26 cellular contexts compared by ENCODE assay signal in genomic region chr10:131448883-131449282, GRCh38.
"Had no signal": no experiment of that assay in that cellular context is flagged by ENCODE, and none has a peak within 500 bp of the region (broad histone marks: within the 10 kb centered on the region; RNA-seq: fewer than 3 reads in every experiment).

No MANE protein-coding gene starts in this region.

- DNase-seq: heart right ventricle; left colon; lower lobe of right lung; mammary epithelial cell; mesenchymal stem cell; naive B cell; natural killer cell; ovary; right lobe of liver; stimulated activated CD4-positive, alpha-beta T cell treated with anti-CD3 and anti-CD28 coated beads, Interleukin-1b, Interleukin-23, amount 100 ng/mL, for 48 hours; stimulated activated CD4-positive, alpha-beta T cell treated with anti-CD3 and anti-CD28 coated beads, Interleukin-2, amount 100 ng/mL, for 48 hours; stimulated activated CD4-positive, alpha-beta T cell treated with anti-CD3 and anti-CD28 coated beads, Interleukin-4, amount 100 ng/mL, for 4 hours; stimulated activated CD8-positive, alpha-beta memory T cell treated with anti-CD3 and anti-CD28 coated beads, Interleukin-4, amount 100 ng/mL, for 48 hours; stimulated activated naive CD4-positive, alpha-beta T cell treated with Interleukin-2 at 50 U/mL for 16 hours; stimulated activated naive CD8-positive, alpha-beta T cell treated with anti-CD3 and anti-CD28 coated beads, Interleukin-15, amount 100 ng/mL, for 72 hours; substantia nigra; uterus had no signal

- H3K27ac Mint-ChIP-seq: mesothelial cell of epicardium; natural killer cell; progenitor cell of endocrine pancreas; stimulated activated memory B cell treated with anti-CD40 and anti-IgM and Interleukin-4, amounts not matched to agents 10 μg/mL and 1 μg/mL and 100 μg/mL, for 72 hours; stimulated activated naive CD8-positive, alpha-beta T cell treated with anti-CD3 and anti-CD28 coated beads, Interleukin-15, amount 100 ng/mL, for 72 hours; type B pancreatic cell had no signal

- H3K27me3 ChIP-seq: ovary, right atrium auricular region, right lobe of liver, tibial nerve, uterus had no signal

- H3K4me3 Mint-ChIP-seq: mesothelial cell of epicardium; naive B cell; natural killer cell; stimulated activated memory B cell treated with anti-CD40 and anti-IgM and Interleukin-4, amounts not matched to agents 10 μg/mL and 1 μg/mL and 100 μg/mL, for 72 hours; stimulated activated naive CD8-positive, alpha-beta T cell treated with anti-CD3 and anti-CD28 coated beads, Interleukin-15, amount 100 ng/mL, for 72 hours; type B pancreatic cell had no signal

- H3K36me3 Mint-ChIP-seq: mesothelial cell of epicardium; natural killer cell; stimulated activated memory B cell treated with anti-CD40 and anti-IgM and Interleukin-4, amounts not matched to agents 10 μg/mL and 1 μg/mL and 100 μg/mL, for 72 hours; type B pancreatic cell had no signal

- H3K4me1 ChIP-seq: left lung, uterus had no signal

- H3K36me3 ChIP-seq: heart right ventricle, left lung, lower lobe of right lung, ovary, right atrium auricular region, right lobe of liver, tibial nerve, uterus had no signal

- H3K27ac ChIP-seq: heart right ventricle, hepatocyte, left lung, lower lobe of right lung, ovary, right atrium auricular region, right lobe of liver, tibial nerve, uterus had no signal

- H3K9me3 ChIP-seq: heart right ventricle, left lung, lower lobe of right lung, ovary, right atrium auricular region, right lobe of liver, tibial nerve, uterus had no signal

- H3K79me2 ChIP-seq: hepatocyte had no signal

- ATAC-seq: heart right ventricle; left colon; left lung; lower lobe of right lung; natural killer cell; right lobe of liver; stimulated activated memory B cell treated with anti-CD40 and anti-IgM and Interleukin-4, amounts not matched to agents 10 μg/mL and 1 μg/mL and 100 μg/mL, for 72 hours; stimulated activated naive CD8-positive, alpha-beta T cell treated with anti-CD3 and anti-CD28 coated beads, Interleukin-15, amount 100 ng/mL, for 72 hours had no signal

- H2AFZ ChIP-seq: hepatocyte had no signal

- H3K4me2 ChIP-seq: hepatocyte, smooth muscle cell had no signal

- H3K4me3 ChIP-seq: heart right ventricle, hepatocyte, left lung, lower lobe of right lung, ovary, right atrium auricular region, right lobe of liver, smooth muscle cell, tibial nerve, uterus had no signal

- H3K9me3 Mint-ChIP-seq: mesothelial cell of epicardium; natural killer cell; stimulated activated naive CD8-positive, alpha-beta T cell treated with anti-CD3 and anti-CD28 coated beads, Interleukin-15, amount 100 ng/mL, for 72 hours; type B pancreatic cell had no signal

- H3K4me1 Mint-ChIP-seq: stimulated activated memory B cell treated with anti-CD40 and anti-IgM and Interleukin-4, amounts not matched to agents 10 μg/mL and 1 μg/mL and 100 μg/mL, for 72 hours had no signal
